2 cellular contexts compared by ENCODE assay signal in the genomic region with DNA sequence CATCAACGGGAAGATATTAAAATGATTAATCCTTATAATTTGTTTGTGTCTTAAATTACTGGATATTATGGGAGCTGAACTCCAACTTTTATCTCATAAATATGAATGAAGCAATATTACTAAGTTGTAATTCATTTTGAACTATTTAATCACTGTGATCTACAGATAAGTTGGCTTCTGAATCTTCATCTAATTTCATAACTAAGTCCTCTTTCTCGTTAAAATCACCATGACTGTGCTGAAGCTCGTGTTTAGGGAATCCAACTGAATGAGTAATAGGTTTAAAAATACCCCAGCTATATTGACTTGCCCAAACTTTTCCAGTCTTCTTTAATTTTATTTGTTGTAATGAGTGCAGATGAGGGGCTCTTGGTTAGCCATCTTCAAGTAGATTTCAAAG.
TF ChIP-seq lines count a peak whose summit lies in the region.

No MANE protein-coding gene starts in this region.

TF ChIP-seq in IMR-90, 13 proteins besides CTCF, POLR2A, EP300 and RAD21:
- TF ChIP-seq RCOR1 (IDR thresholded peaks at IDR 0.05; ENCODE audit: insufficient replicate concordance, low read length) (no peak), CEBPB (IDR thresholded peaks at IDR 0.05; ENCODE audit: low read depth, low read length) (no peak), MAZ (IDR thresholded peaks at IDR 0.05; ENCODE audit: borderline replicate concordance, low read depth, low read length) (no peak), RFX5 (IDR thresholded peaks at IDR 0.05; ENCODE audit: low read depth, low read length) (no peak), MAFK (IDR thresholded peaks at IDR 0.05; ENCODE audit: low read depth, low read length) (no peak), MXI1 (IDR thresholded peaks at IDR 0.05; ENCODE audit: borderline replicate concordance, low read depth, low read length) (no peak), CHD1 (IDR thresholded peaks at IDR 0.05; ENCODE audit: low read depth, low read length) (no peak), FOS (IDR thresholded peaks at IDR 0.05; ENCODE audit: low read depth, low read length) (no peak), SMC3 (IDR thresholded peaks at IDR 0.05; ENCODE audit: low read depth, low read length) (no peak), NFE2L2 (IDR thresholded peaks at IDR 0.05; ENCODE audit: low read depth, low read length) (no peak), BHLHE40 (IDR thresholded peaks at IDR 0.05; ENCODE audit: low read depth, low read length) (no peak)
- TF ChIP-seq, protein P1, sequence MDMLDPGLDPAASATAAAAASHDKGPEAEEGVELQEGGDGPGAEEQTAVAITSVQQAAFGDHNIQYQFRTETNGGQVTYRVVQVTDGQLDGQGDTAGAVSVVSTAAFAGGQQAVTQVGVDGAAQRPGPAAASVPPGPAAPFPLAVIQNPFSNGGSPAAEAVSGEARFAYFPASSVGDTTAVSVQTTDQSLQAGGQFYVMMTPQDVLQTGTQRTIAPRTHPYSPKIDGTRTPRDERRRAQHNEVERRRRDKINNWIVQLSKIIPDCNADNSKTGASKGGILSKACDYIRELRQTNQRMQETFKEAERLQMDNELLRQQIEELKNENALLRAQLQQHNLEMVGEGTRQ (IDR thresholded peaks at IDR 0.05; ENCODE audit: low read depth, low read length): no peak
- TF ChIP-seq, protein P2, sequence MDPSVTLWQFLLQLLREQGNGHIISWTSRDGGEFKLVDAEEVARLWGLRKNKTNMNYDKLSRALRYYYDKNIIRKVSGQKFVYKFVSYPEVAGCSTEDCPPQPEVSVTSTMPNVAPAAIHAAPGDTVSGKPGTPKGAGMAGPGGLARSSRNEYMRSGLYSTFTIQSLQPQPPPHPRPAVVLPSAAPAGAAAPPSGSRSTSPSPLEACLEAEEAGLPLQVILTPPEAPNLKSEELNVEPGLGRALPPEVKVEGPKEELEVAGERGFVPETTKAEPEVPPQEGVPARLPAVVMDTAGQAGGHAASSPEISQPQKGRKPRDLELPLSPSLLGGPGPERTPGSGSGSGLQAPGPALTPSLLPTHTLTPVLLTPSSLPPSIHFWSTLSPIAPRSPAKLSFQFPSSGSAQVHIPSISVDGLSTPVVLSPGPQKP (IDR thresholded peaks at IDR 0.05; ENCODE audit: borderline replicate concordance, low read depth, low read length): no peak

TF ChIP-seq in endothelial cell of umbilical vein, 7 proteins besides CTCF, POLR2A, EP300 and RAD21:
- TF ChIP-seq JUN (IDR thresholded peaks at IDR 0.05; ENCODE audit: borderline replicate concordance, insufficient read depth, insufficient read length, low read depth): no peak
- no peak for TF ChIP-seq FOS (IDR thresholded peaks at IDR 0.05; ENCODE audit: borderline replicate concordance, insufficient read depth, low read length)
- TF ChIP-seq POLR2AphosphoS5 (IDR thresholded peaks at IDR 0.05; ENCODE audit: insufficient read depth, low read depth, low read length): no peak
- no peak for TF ChIP-seq GATA2 (IDR thresholded peaks at IDR 0.05; ENCODE audit: insufficient read depth, insufficient read length, low read depth, low read length)
- TF ChIP-seq MYC (IDR thresholded peaks at IDR 0.05; ENCODE audit: low read depth, low read length): no peak
- no peak for TF ChIP-seq EZH2 (IDR thresholded peaks at IDR 0.05; ENCODE audit: borderline replicate concordance, low read depth, low read length, severe bottlenecking)
- TF ChIP-seq, protein P3, sequence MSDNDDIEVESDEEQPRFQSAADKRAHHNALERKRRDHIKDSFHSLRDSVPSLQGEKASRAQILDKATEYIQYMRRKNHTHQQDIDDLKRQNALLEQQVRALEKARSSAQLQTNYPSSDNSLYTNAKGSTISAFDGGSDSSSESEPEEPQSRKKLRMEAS (IDR thresholded peaks at IDR 0.05; ENCODE audit: insufficient read depth, insufficient read length): no peak
